Comparison of ENCODE assay signal across 2 cellular contexts in the genomic region with DNA sequence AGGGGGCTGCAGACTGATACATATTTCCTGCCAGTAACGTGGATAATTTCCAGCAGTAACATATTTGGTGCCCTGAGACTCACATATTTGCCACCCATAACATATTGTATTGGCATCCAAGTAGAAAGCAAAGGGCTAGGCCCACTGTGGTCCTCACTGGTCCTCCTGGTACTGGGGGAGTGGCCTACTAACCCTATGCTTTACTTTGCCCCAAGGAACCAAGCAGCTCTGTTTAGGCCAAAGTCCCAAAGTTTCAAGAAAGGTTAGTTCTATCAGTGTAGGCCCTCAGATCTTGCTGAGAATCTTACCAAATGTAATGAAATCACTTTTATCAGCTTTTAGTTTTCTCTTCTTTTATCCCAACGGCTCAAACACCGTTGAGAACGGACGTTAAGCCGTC.
TF ChIP-seq lines count a peak whose summit lies in the region.

No MANE protein-coding gene starts in this region.

TF ChIP-seq in K562, 482 proteins besides CTCF, POLR2A, EP300 and RAD21:
- no peak for TF ChIP-seq SAFB (IDR thresholded peaks at IDR 0.05; ENCODE audit: borderline replicate concordance, low read depth, low read length)
- no peak for TF ChIP-seq SMAD3 (CRISPR knock-in tag; conservative IDR thresholded peaks at IDR 0.05)
- no peak for TF ChIP-seq KLF16 (IDR thresholded peaks at IDR 0.05)
- no peak for TF ChIP-seq RB1 (IDR thresholded peaks at IDR 0.05; ENCODE audit: low read depth)
- TF ChIP-seq BRD9 (IDR thresholded peaks at IDR 0.05; ENCODE audit: low read depth, partially characterized antibody) = no peak
- TF ChIP-seq EHMT2 (IDR thresholded peaks at IDR 0.05) = no peak
- TF ChIP-seq CREB1 (IDR thresholded peaks at IDR 0.05) = no peak
- no peak for TF ChIP-seq CREB1 (CRISPR knock-in tag; IDR thresholded peaks at IDR 0.05)
- TF ChIP-seq, protein P1, sequence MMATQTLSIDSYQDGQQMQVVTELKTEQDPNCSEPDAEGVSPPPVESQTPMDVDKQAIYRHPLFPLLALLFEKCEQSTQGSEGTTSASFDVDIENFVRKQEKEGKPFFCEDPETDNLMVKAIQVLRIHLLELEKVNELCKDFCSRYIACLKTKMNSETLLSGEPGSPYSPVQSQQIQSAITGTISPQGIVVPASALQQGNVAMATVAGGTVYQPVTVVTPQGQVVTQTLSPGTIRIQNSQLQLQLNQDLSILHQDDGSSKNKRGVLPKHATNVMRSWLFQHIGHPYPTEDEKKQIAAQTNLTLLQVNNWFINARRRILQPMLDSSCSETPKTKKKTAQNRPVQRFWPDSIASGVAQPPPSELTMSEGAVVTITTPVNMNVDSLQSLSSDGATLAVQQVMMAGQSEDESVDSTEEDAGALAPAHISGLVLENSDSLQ (IDR thresholded peaks at IDR 0.05) = no peak
- no peak for TF ChIP-seq HDAC6 (IDR thresholded peaks at IDR 0.05; ENCODE audit: low read depth, low read length)
- TF ChIP-seq PYGO2 (tag; IDR thresholded peaks at IDR 0.05) = no peak
- TF ChIP-seq FUS (optimal IDR thresholded peaks at IDR 0.05; ENCODE audit: low read depth, low read length) = no peak
- no peak for TF ChIP-seq PTBP1 (IDR thresholded peaks at IDR 0.05; ENCODE audit: low read depth, low read length)
- TF ChIP-seq POLR2AphosphoS2 (IDR thresholded peaks at IDR 0.05; ENCODE audit: low read length) = no peak
- TF ChIP-seq, protein P2, sequence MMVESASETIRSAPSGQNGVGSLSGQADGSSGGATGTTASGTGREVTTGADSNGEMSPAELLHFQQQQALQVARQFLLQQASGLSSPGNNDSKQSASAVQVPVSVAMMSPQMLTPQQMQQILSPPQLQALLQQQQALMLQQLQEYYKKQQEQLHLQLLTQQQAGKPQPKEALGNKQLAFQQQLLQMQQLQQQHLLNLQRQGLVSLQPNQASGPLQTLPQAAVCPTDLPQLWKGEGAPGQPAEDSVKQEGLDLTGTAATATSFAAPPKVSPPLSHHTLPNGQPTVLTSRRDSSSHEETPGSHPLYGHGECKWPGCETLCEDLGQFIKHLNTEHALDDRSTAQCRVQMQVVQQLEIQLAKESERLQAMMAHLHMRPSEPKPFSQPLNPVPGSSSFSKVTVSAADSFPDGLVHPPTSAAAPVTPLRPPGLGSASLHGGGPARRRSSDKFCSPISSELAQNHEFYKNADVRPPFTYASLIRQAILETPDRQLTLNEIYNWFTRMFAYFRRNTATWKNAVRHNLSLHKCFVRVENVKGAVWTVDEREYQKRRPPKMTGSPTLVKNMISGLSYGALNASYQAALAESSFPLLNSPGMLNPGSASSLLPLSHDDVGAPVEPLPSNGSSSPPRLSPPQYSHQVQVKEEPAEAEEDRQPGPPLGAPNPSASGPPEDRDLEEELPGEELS (CRISPR knock-in tag; IDR thresholded peaks at IDR 0.05; ENCODE audit: borderline replicate concordance) = no peak
- no peak for TF ChIP-seq ZNF668 (CRISPR knock-in tag; IDR thresholded peaks at IDR 0.05)
- no peak for TF ChIP-seq ARID1B (IDR thresholded peaks at IDR 0.05)

TF ChIP-seq in endothelial cell of umbilical vein, 7 proteins besides CTCF, POLR2A, EP300 and RAD21:
- TF ChIP-seq POLR2AphosphoS5 (IDR thresholded peaks at IDR 0.05; ENCODE audit: insufficient read depth, low read depth, low read length) (no peak), EZH2 (IDR thresholded peaks at IDR 0.05; ENCODE audit: borderline replicate concordance, low read depth, low read length, severe bottlenecking) (no peak), FOS (IDR thresholded peaks at IDR 0.05; ENCODE audit: borderline replicate concordance, insufficient read depth, low read length) (no peak), MYC (IDR thresholded peaks at IDR 0.05; ENCODE audit: low read depth, low read length) (no peak), GATA2 (IDR thresholded peaks at IDR 0.05; ENCODE audit: insufficient read depth, insufficient read length, low read depth, low read length) (no peak), JUN (IDR thresholded peaks at IDR 0.05; ENCODE audit: borderline replicate concordance, insufficient read depth, insufficient read length, low read depth) (no peak)
- TF ChIP-seq, protein P3, sequence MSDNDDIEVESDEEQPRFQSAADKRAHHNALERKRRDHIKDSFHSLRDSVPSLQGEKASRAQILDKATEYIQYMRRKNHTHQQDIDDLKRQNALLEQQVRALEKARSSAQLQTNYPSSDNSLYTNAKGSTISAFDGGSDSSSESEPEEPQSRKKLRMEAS (IDR thresholded peaks at IDR 0.05; ENCODE audit: insufficient read depth, insufficient read length) = no peak
